32 cellular contexts compared by ENCODE assay signal in the genomic region with DNA sequence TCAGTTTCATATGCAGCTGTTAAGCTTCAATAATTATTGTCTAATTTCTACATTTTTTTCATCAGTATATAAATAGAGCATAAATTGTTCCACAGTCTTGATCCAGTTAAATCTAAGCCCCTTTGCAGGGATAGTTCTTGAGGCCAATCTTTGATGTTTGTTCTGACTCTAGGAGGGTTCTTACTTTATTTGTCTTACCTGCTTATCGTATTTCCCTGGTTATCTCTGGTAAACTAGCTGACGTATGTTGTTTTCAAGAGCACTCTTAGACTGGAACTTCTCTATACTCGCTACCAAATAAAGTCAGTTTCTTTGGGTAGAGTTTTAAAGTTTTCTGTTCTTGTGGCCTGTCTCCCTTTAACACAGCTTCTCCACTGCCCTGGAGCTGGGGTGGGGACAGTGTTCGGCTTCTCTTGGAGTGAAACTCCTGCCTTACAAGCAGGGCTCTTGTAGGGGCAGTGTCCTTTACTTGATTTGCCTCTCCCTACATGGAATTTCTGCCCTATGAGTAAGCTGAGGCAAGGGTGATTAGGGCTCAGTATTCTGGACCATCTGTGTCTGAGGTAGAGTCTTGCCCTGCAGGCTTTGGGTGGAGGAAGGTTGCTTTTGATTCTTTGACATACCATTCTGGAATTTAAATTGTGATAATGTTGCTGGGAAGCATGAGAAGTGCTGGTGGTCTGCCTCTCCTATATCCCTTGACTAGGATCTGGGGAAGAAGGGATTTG.
A peak's percentile ranks its signal among the peaks of the same experiment; 100 is the strongest.
DNase-seq lines count a peak whose midpoint lies in the region; ATAC-seq, FAIRE-seq and TF ChIP-seq lines count a peak whose summit lies in the region.
"Had no signal": no experiment of that assay in that cellular context is flagged by ENCODE, and none has a peak within 500 bp of the region (broad histone marks: within the 10 kb centered on the region; RNA-seq: fewer than 3 reads in every experiment).

No MANE protein-coding gene starts in this region.

- H3K27me3 Mint-ChIP-seq in immature natural killer cell (ENCODE audit: low read depth in 3 of 3), result peaks cover 0 to 2% (median 1%) of the 10 kb centered on the region in 3 donors
- H3K27me3 Mint-ChIP-seq: CD8-positive, alpha-beta memory T cell; memory B cell had no signal

- peaks cover 15 to 32% (median 26%) of the 10 kb centered on the region in 6 donors for H3K9me3 Mint-ChIP-seq in immature natural killer cell
- peaks cover 19% of the 10 kb centered on the region for H3K9me3 Mint-ChIP-seq in stimulated activated effector memory CD8-positive, alpha-beta T cell treated with anti-CD3 and anti-CD28 coated beads, Interleukin-12 subunit alpha, Interleukin-12 subunit beta, amount 100 ng/mL, for 72 hours

- peaks cover 29% of the 10 kb centered on the region for H3K79me2 ChIP-seq in smooth muscle cell (ENCODE audit: low read depth)

- H3K36me3 Mint-ChIP-seq in immature natural killer cell, result peaks cover 23 to 50% (median 42%) of the 10 kb centered on the region in 3 donors
- peaks cover 6% of the 10 kb centered on the region for H3K36me3 Mint-ChIP-seq in stimulated activated effector memory CD8-positive, alpha-beta T cell treated with anti-CD3 and anti-CD28 coated beads, Interleukin-12 subunit alpha, Interleukin-12 subunit beta, amount 100 ng/mL, for 72 hours

- peak overlapping the region; percentile 43 for H3K4me2 ChIP-seq in smooth muscle cell
- H3K4me2 ChIP-seq: A549 had no signal

- H4K20me1 ChIP-seq in smooth muscle cell (ENCODE audit: low read depth), result peaks cover 26% of the 10 kb centered on the region

- no peaks in the 10 kb centered on the region for H3K27me3 ChIP-seq in bronchial epithelial cell (ENCODE audit: control insufficient read depth, insufficient read depth, low read length)
- no peaks in the 10 kb centered on the region for H3K27me3 ChIP-seq in smooth muscle cell (ENCODE audit: low read depth)
- H3K27me3 ChIP-seq: breast epithelium, heart right ventricle, MG63, SJCRH30, spleen, tibial nerve had no signal

- H3K4me1 ChIP-seq in smooth muscle cell (ENCODE audit: low read depth), result no peaks in the 10 kb centered on the region
- H3K4me1 ChIP-seq: A549, breast epithelium, SJCRH30, spleen, tibial nerve had no signal

- TF ChIP-seq CTCF in bronchial epithelial cell (IDR thresholded peaks at IDR 0.05; ENCODE audit: insufficient read depth, low read length, severe bottlenecking), result no peak
- no peak for TF ChIP-seq CTCF in smooth muscle cell (IDR thresholded peaks at IDR 0.05; ENCODE audit: borderline replicate concordance, insufficient read depth, poor library complexity, severe bottlenecking)

- peaks cover 39 to 78% of the 10 kb centered on the region in 2 donors for H3K4me1 Mint-ChIP-seq in immature natural killer cell
- peaks cover 25% of the 10 kb centered on the region for H3K4me1 Mint-ChIP-seq in stimulated activated effector memory CD8-positive, alpha-beta T cell treated with anti-CD3 and anti-CD28 coated beads, Interleukin-12 subunit alpha, Interleukin-12 subunit beta, amount 100 ng/mL, for 72 hours

- DNase-seq in left ventricle myocardium superior, result no peak
- DNase-seq in cardiac septum (ENCODE audit: low spot score), result no peak
- peak; percentile 80 for DNase-seq in bronchial epithelial cell (ENCODE audit: low read depth)
- DNase-seq in immature natural killer cell, result no peak
- no peak for DNase-seq in smooth muscle cell (lab: John Stamatoyannopoulos, UW; ENCODE audit: unreplicated experiment)
- DNase-seq in stimulated activated effector memory CD8-positive, alpha-beta T cell treated with anti-CD3 and anti-CD28 coated beads, Interleukin-12 subunit alpha, Interleukin-12 subunit beta, amount 100 ng/mL, for 72 hours (ENCODE audit: low spot score in 2 of 2), result no peak
- DNase-seq in stimulated activated CD4-positive, alpha-beta T cell treated with anti-CD3 and anti-CD28 coated beads, Interleukin-1b, Interleukin-23, amount 100 ng/mL, for 48 hours, result no peak
- no peak for DNase-seq in NAMALWA (ENCODE audit: low spot score)
- DNase-seq: activated CD8-positive, alpha-beta memory T cell treated with anti-CD3 and anti-CD28 coated beads for 24 hours; activated T-cell treated with anti-CD3 and anti-CD28 coated beads for 4 hours; CD8-positive, alpha-beta memory T cell; effector CD4-positive, alpha-beta T cell; foreskin melanocyte; H7; heart right ventricle; KG1; MG63; NCI-H2081 treated with DMSO at 0.1 percent for 48 hours; posterior cingulate gyrus; right cardiac atrium; SJCRH30; spleen; SW 1271; T-helper 9 cell had no signal

- WGBS in smooth muscle cell (ENCODE audit: low lambda C conversion rate), result 70% methylated on average over 4 of the region's 4 CpGs

- ATAC-seq in left ventricle myocardium superior, result peak; percentile 38
- ATAC-seq in stimulated activated effector memory CD8-positive, alpha-beta T cell treated with anti-CD3 and anti-CD28 coated beads, Interleukin-12 subunit alpha, Interleukin-12 subunit beta, amount 100 ng/mL, for 72 hours, result no peak
- ATAC-seq: A549; activated naive CD4-positive, alpha-beta T cell treated with anti-CD3 and anti-CD28 coated beads, Interleukin-2, amount 50 U/mL, for 72 hours; right cardiac atrium had no signal

- H3K4me3 Mint-ChIP-seq in immature natural killer cell, result no peak overlapping the region
- no peak overlapping the region for H3K4me3 Mint-ChIP-seq in stimulated activated effector memory CD8-positive, alpha-beta T cell treated with anti-CD3 and anti-CD28 coated beads, Interleukin-12 subunit alpha, Interleukin-12 subunit beta, amount 100 ng/mL, for 72 hours
- H3K4me3 Mint-ChIP-seq: memory B cell had no signal

- no peak overlapping the region for H3K4me3 ChIP-seq in bronchial epithelial cell (ENCODE audit: low read depth, low read length)
- no peak overlapping the region for H3K4me3 ChIP-seq in smooth muscle cell
- H3K4me3 ChIP-seq: A549, breast epithelium, heart right ventricle, MG63, SJCRH30, spleen, tibial nerve had no signal

- no peak for FAIRE-seq in bronchial epithelial cell (lab: Jason Lieb, UNC)
- FAIRE-seq: A549, colon, GM12891 had no signal

- no peak overlapping the region for H3K9ac ChIP-seq in smooth muscle cell (ENCODE audit: low read depth)

- no peaks in the 10 kb centered on the region for H3F3A ChIP-seq in smooth muscle cell (ENCODE audit: low read depth)

- H3K9me3 ChIP-seq in smooth muscle cell (replicated peaks; ENCODE audit: low read depth), result no peaks in the 10 kb centered on the region

- H3K36me3 ChIP-seq in bronchial epithelial cell (ENCODE audit: control insufficient read depth, insufficient read depth, low read length), result no peaks in the 10 kb centered on the region
- H3K36me3 ChIP-seq in smooth muscle cell (ENCODE audit: low read depth), result no peaks in the 10 kb centered on the region
- H3K36me3 ChIP-seq: breast epithelium, heart right ventricle, MG63, SJCRH30, tibial nerve had no signal

- intact Hi-C loops in left ventricle myocardium superior (cut with micrococcal nuclease) (no loop called here), cardiac septum (cut with DNase I) (no loop called here)

- peak overlapping the region in 4 of 6 donors; percentile 4 to 50 (median 12) for H3K27ac Mint-ChIP-seq in immature natural killer cell
- no peak overlapping the region for H3K27ac Mint-ChIP-seq in stimulated activated effector memory CD8-positive, alpha-beta T cell treated with anti-CD3 and anti-CD28 coated beads, Interleukin-12 subunit alpha, Interleukin-12 subunit beta, amount 100 ng/mL, for 72 hours
- H3K27ac Mint-ChIP-seq: activated naive CD4-positive, alpha-beta T cell treated with anti-CD3 and anti-CD28 coated beads, Interleukin-2, amount 50 U/mL, for 72 hours; memory B cell had no signal

- no peak overlapping the region for H2AFZ ChIP-seq in smooth muscle cell (ENCODE audit: low read depth)

- peak overlapping the region; percentile 34 for H3K27ac ChIP-seq in smooth muscle cell (ENCODE audit: low read depth)
- H3K27ac ChIP-seq: A549, breast epithelium, heart right ventricle, HL-60, SJCRH30, spleen, tibial nerve had no signal
